Comparison of ENCODE assay signal across 1 cellular context in the genomic region with DNA sequence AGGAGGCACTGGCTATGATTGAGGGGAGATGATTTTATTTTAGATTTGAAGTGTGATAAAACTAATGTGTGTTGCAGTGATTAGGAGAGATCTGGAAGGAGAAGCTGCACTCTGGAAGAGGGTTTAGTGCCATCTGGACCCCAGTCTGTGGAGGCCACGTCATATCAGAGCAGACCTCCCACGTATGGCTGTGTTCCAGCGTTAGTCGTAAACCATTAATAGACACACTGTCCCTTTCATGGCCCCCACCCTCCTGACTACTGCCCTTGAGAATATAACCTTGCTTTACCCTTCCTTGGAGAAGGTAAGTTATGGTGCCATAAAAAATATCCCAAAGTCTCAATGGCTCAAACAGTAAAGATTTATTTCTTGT.
TF ChIP-seq lines count a peak whose summit lies in the region.

No MANE protein-coding gene starts in this region.

TF ChIP-seq in HEK293, 187 proteins besides CTCF, POLR2A, EP300 and RAD21 (continued from another document):
- TF ChIP-seq YY2 (tag by site-specific recombination; IDR thresholded peaks at IDR 0.05) (no peak), ZNF350 (tag by site-specific recombination; IDR thresholded peaks at IDR 0.05) (no peak), ZNF654 (tag by site-specific recombination; IDR thresholded peaks at IDR 0.05; ENCODE audit: low read depth) (no peak), ZNF629 (tag by site-specific recombination; IDR thresholded peaks at IDR 0.05) (0 out of 2 replicates have a peak, but pooled peaks have one; percentile 20), ZFP69B (tag by site-specific recombination; IDR thresholded peaks at IDR 0.05) (no peak), ZNF223 (tag by site-specific recombination; IDR thresholded peaks at IDR 0.05) (no peak)
TF ChIP-seq in HEK293: peak in this region for 10.
